In genomic region chr10:126906704-126907422, GRCh38 we compare ENCODE assay signal across 9 cellular contexts. TPM values are rescaled to one million over a fixed set of nuclear protein-coding genes. Genes with fewer than 3 reads are reported as not detected.
DNase-seq lines count a peak whose midpoint lies in the region; ATAC-seq and TF ChIP-seq lines count a peak whose summit lies in the region.
"Had no signal": no experiment of that assay in that cellular context is flagged by ENCODE, and none has a peak within 500 bp of the region (broad histone marks: within the 10 kb centered on the region; RNA-seq: fewer than 3 reads in every experiment).

No MANE protein-coding gene starts in this region.

- H3K4me1 Mint-ChIP-seq in activated T-cell treated with anti-CD3 and anti-CD28 coated beads, Interleukin-2, amount 50 U/mL, for 24 hours (ENCODE audit: low read depth) = no peaks in the 10 kb centered on the region
- H3K4me1 Mint-ChIP-seq: IgD-negative memory B cell had no signal

- H3K4me3 Mint-ChIP-seq in activated T-cell treated with anti-CD3 and anti-CD28 coated beads, Interleukin-2, amount 50 U/mL, for 24 hours = peak overlapping the region; percentile 55
- H3K4me3 Mint-ChIP-seq: IgD-negative memory B cell had no signal

- H3K27ac Mint-ChIP-seq in activated T-cell treated with anti-CD3 and anti-CD28 coated beads, Interleukin-2, amount 50 U/mL, for 24 hours = no peak overlapping the region

- H3K27me3 ChIP-seq in mucosa of stomach (ENCODE audit: control insufficient read depth, insufficient read depth, low read length) (peaks cover 7% of the 10 kb centered on the region), thoracic aorta (replicated peaks; ENCODE audit: insufficient read depth) (no peaks in the 10 kb centered on the region)

- no peak for TF ChIP-seq CTCF in coronary artery (IDR thresholded peaks at IDR 0.05)
- TF ChIP-seq CTCF in thoracic aorta (IDR thresholded peaks at IDR 0.05) = no peak

- H3K4me3 ChIP-seq in coronary artery = peak overlapping the region; percentile 98
- H3K4me3 ChIP-seq in mucosa of stomach (ENCODE audit: low read length) = peak overlapping the region; percentile 14
- H3K4me3 ChIP-seq in thoracic aorta = peak overlapping the region; percentile 95

- no peaks in the 10 kb centered on the region for H3K9me3 Mint-ChIP-seq in activated T-cell treated with anti-CD3 and anti-CD28 coated beads, Interleukin-2, amount 50 U/mL, for 24 hours

- H3K9ac ChIP-seq in mucosa of stomach (ENCODE audit: low read length) = peak overlapping the region; percentile 61

- no peaks in the 10 kb centered on the region for H3K36me3 Mint-ChIP-seq in activated T-cell treated with anti-CD3 and anti-CD28 coated beads, Interleukin-2, amount 50 U/mL, for 24 hours (ENCODE audit: low read depth)

- peak overlapping the region in 1 of 2 donors; percentile 90 for H3K27ac ChIP-seq in coronary artery
- H3K27ac ChIP-seq in thoracic aorta = peak overlapping the region; percentile 63 to 71

- peaks cover 38% of the 10 kb centered on the region for H3K27me3 Mint-ChIP-seq in activated T-cell treated with anti-CD3 and anti-CD28 coated beads, Interleukin-2, amount 50 U/mL, for 24 hours

- ATAC-seq in thoracic aorta (ENCODE audit: insufficient number of reproducible peaks, low FRiP score, low read depth) (no peak), HG02870 (IDR thresholded peaks at IDR 0.05; ENCODE audit: unreplicated experiment) (no peak)

- H3K4me1 ChIP-seq in mucosa of stomach (ENCODE audit: control insufficient read depth, insufficient read depth, low read length) = peaks cover 11% of the 10 kb centered on the region
- peaks cover 8 to 19% of the 10 kb centered on the region in 2 donors for H3K4me1 ChIP-seq in thoracic aorta (ENCODE audit: control insufficient read depth in 1 of 2, low read depth in 2 of 2)

- H3K9me3 ChIP-seq in mucosa of stomach (ENCODE audit: control insufficient read depth, low read length) = no peaks in the 10 kb centered on the region
- H3K9me3 ChIP-seq in thoracic aorta = no peaks in the 10 kb centered on the region

- DNase-seq in activated T-cell treated with anti-CD3 and anti-CD28 coated beads, Interleukin-2, amount 50 U/mL, for 24 hours = no peak
- DNase-seq in activated T-cell treated with anti-CD3 and anti-CD28 coated beads, Interleukin-2, amount 50 U/mL, for 1 hour = no peak
- DNase-seq in coronary artery (ENCODE audit: low spot score) (no peak), thoracic aorta (ENCODE audit: low spot score) (no peak), NAMALWA (ENCODE audit: low spot score) (no peak)
- DNase-seq in activated CD8-positive, alpha-beta memory T cell treated with anti-CD3 and anti-CD28 coated beads for 24 hours = no peak

- no peaks in the 10 kb centered on the region for H3K36me3 ChIP-seq in mucosa of stomach (ENCODE audit: control insufficient read depth, insufficient read depth, low read length)
- H3K36me3 ChIP-seq in thoracic aorta = no peaks in the 10 kb centered on the region

RNA-seq across cellular contexts. Expression of gene DOCK1, which starts 1.6 kb away (rescaled TPM):
- 10 to 100 TPM; 52.9 to 76.7 TPM for total RNA-seq in thoracic aorta

Comparison
In these comparisons a context has a peak if more than half of its experiments do, and no peak if none do; other contexts are left out.
1. H3K4me3 ChIP-seq: peak in every context shown above with its lines; median percentile 98 in coronary artery; 95 in thoracic aorta; 14 in mucosa of stomach.